8 cellular contexts compared by ENCODE assay signal in the genomic region with DNA sequence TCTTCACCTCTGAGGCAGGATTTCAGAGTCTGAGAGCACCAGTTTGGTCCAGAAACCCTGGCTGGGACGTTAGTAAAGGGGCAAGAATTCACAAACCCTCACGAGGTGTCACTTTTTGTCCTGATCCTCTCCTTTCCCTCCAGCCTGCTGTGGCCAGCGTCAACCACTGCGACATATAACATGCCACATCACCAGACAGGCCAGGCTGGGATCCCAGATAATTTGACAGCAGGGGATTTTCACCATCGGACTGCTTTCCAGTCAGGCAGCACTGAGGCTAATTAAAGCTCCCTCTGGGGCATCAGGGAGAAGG. TPM values are rescaled to one million over a fixed set of nuclear protein-coding genes. Genes with fewer than 3 reads are reported as not detected.
DNase-seq lines count a peak whose midpoint lies in the region; ATAC-seq, FAIRE-seq and TF ChIP-seq lines count a peak whose summit lies in the region.

No MANE protein-coding gene starts in this region.

- peak overlapping the region; percentile 41 for H4K5ac ChIP-seq in H1 (ENCODE audit: insufficient read length, low read depth, low read length)

- H3K27me3 ChIP-seq in BE2C (no peaks in the 10 kb centered on the region), H1 (replicated peaks in 1 of 4; ENCODE audit: control insufficient read depth in 3 of 4, extremely low read depth in 1 of 4, insufficient read depth in 3 of 4, low read length in 3 of 4) (peaks cover 0 to 4% (median 0%) of the 10 kb centered on the region in 4 experiments; a peak in 1 of 7 replicates)

- H2AK5ac ChIP-seq in H1 (ENCODE audit: low read depth, low read length): no peak overlapping the region

- H4K20me1 ChIP-seq in OCI-LY7 (ENCODE audit: insufficient read depth, low read length): no peaks in the 10 kb centered on the region
- no peaks in the 10 kb centered on the region for H4K20me1 ChIP-seq in H1 (replicated peaks in 1 of 2; ENCODE audit: control insufficient read depth in 1 of 2, insufficient read depth in 2 of 2, low read length in 2 of 2)

- peak overlapping the region; percentile 0 for H3K4ac ChIP-seq in H1 (replicated peaks; ENCODE audit: insufficient read length, low read depth, low read length)

- H2AFZ ChIP-seq in OCI-LY7 (ENCODE audit: low read length) (peak overlapping the region; percentile 90), H1 (ENCODE audit: low read length) (peak overlapping the region; percentile 89)

- H3K4me2 ChIP-seq in OCI-LY7 (ENCODE audit: low read length): peak overlapping the region; percentile 58
- peak overlapping the region; percentile 73 to 84 for H3K4me2 ChIP-seq in H1 (ENCODE audit: insufficient read depth in 1 of 2, low read depth in 2 of 2, low read length in 2 of 2)

- no peak for TF ChIP-seq EP300 in H1 (IDR thresholded peaks at IDR 0.05; ENCODE audit: borderline replicate concordance in 1 of 2, low read depth in 2 of 2, low read length in 2 of 2)

- peak overlapping the region; percentile 82 to 89 (median 84) for H3K4me3 Mint-ChIP-seq in naive thymus-derived CD8-positive, alpha-beta T cell

- H3K9me3 Mint-ChIP-seq in naive thymus-derived CD8-positive, alpha-beta T cell: no peaks in the 10 kb centered on the region

- H2BK5ac ChIP-seq in H1 (ENCODE audit: low read depth, low read length): 0 out of 2 replicates have a peak overlapping the region, but pooled peaks have one; percentile 11

- H3K27ac ChIP-seq in OCI-LY7 (ENCODE audit: low read depth, low read length, poor library complexity, severe bottlenecking) (no peak overlapping the region), H1 (ENCODE audit: low read depth, low read length) (peak overlapping the region; percentile 38; the same call in 1 of the 2 replicates)

- H3K79me1 ChIP-seq in H1 (ENCODE audit: low read depth, low read length): no peaks in the 10 kb centered on the region

- no peaks in the 10 kb centered on the region for H3K23me2 ChIP-seq in H1 (ENCODE audit: low read depth, low read length)

- POLR2A ChIA-PET in OCI-LY7 (lab: Charles Lee) (interaction anchor here (1.2 kb wide), 2 partner anchors 50 to 136 kb away, joined by 3 to 4 read pairs; no protein-coding TSS in a partner anchor), H1 (lab: Charles Lee; ENCODE audit: partially characterized antibody) (interaction anchor here (0.8 to 2.3 kb wide), 7 partner anchors 9 to 435 kb away, joined by 3 to 8 read pairs (median 4); partner anchors contain the start of gene RBFOX2)
- POLR2A ChIA-PET in naive thymus-derived CD8-positive, alpha-beta T cell (lab: Charles Lee): no interaction called here

- intact Hi-C loops in OCI-LY7 (cut with micrococcal nuclease; ENCODE audit: unreplicated experiment): no loop called here

- no peak for TF ChIP-seq POLR2A in H1 (IDR thresholded peaks at IDR 0.05; ENCODE audit: control extremely low read depth in 1 of 2, low read depth in 2 of 2, low read length in 2 of 2)

- BruUV-seq in OCI-LY7 (replicated peaks; lab: Mats Ljungman, UMichigan): no TSS peak

- no peak overlapping the region for H3K23ac ChIP-seq in H1 (ENCODE audit: insufficient read length)

- H4K8ac ChIP-seq in H1 (ENCODE audit: extremely low read depth, insufficient read depth, low read length): peak overlapping the region; percentile 60; the same call in 1 of the 2 replicates

- no peaks in the 10 kb centered on the region for H3K79me2 ChIP-seq in OCI-LY7 (ENCODE audit: insufficient read depth, low read depth, low read length)
- H3K79me2 ChIP-seq in H1 (ENCODE audit: control insufficient read depth in 1 of 2, insufficient read depth in 2 of 2, low read length in 2 of 2): no peaks in the 10 kb centered on the region

- no peaks in the 10 kb centered on the region for H3K36me3 ChIP-seq in BE2C
- H3K36me3 ChIP-seq in OCI-LY7 (ENCODE audit: insufficient read depth, low read length): no peaks in the 10 kb centered on the region
- no peaks in the 10 kb centered on the region for H3K36me3 ChIP-seq in H1 (ENCODE audit: control insufficient read depth in 2 of 4, insufficient read depth in 4 of 4, low read length in 3 of 4)

- H4K91ac ChIP-seq in H1 (replicated peaks; ENCODE audit: insufficient read length, low read length): peak overlapping the region; percentile 1

- no peak overlapping the region for H2BK120ac ChIP-seq in H1 (replicated peaks; ENCODE audit: low read depth, low read length)

- no peak overlapping the region for H2BK20ac ChIP-seq in H1 (ENCODE audit: low read length)

- H3K14ac ChIP-seq in H1 (ENCODE audit: insufficient read length): no peak overlapping the region

- no peak for DNase-seq in BE2C
- DNase-seq in OCI-LY7 (ENCODE audit: low spot score): no peak
- no peak for DNase-seq in H1 (ENCODE audit: low read depth in 1 of 2, low spot score in 2 of 2)
- DNase-seq in naive thymus-derived CD8-positive, alpha-beta T cell: no peak
- no peak for DNase-seq in EL
- DNase-seq in pons (ENCODE audit: low spot score): no peak
- no peak for DNase-seq in activated CD4-positive, alpha-beta T cell treated with anti-CD3 and anti-CD28 coated beads, Interleukin-2, amount 50 U/mL, for 4 hours

- H3K27me3 Mint-ChIP-seq in naive thymus-derived CD8-positive, alpha-beta T cell: peaks cover 0 to 2% (median 0%) of the 10 kb centered on the region in 5 donors

- H2BK12ac ChIP-seq in H1 (ENCODE audit: low read depth, low read length): 0 out of 2 replicates have a peak overlapping the region, but pooled peaks have one; percentile 32

- H3K9me3 ChIP-seq in BE2C (no peaks in the 10 kb centered on the region), OCI-LY7 (ENCODE audit: low read length) (no peaks in the 10 kb centered on the region), H1 (ENCODE audit: insufficient read depth in 2 of 2, low read depth in 1 of 2, low read length in 1 of 2) (no peaks in the 10 kb centered on the region)

- FAIRE-seq in H1 (lab: Jason Lieb, UNC): no peak

- H3K9ac ChIP-seq in H1 (replicated peaks in 1 of 4; ENCODE audit: extremely low read depth in 1 of 4, low read depth in 3 of 4, low read length in 3 of 4): peak overlapping the region; percentile 55 to 70 (median 64)

- WGBS in H1 (ENCODE audit: extremely low coverage in 1 of 2, insufficient coverage in 1 of 2, insufficient read length in 1 of 2, insufficient replicate concordance in 2 of 2, low coverage in 1 of 2, low lambda C conversion rate in 2 of 2, missing lambda C conversion rate in 1 of 2), 2 experiments: 26% methylated on average over 5 of the region's 5 CpGs; no CpG with 5 or more reads in 1 of the 2 experiments

- H3K27ac Mint-ChIP-seq in naive thymus-derived CD8-positive, alpha-beta T cell: peak overlapping the region in 5 of 10 donors; percentile 29 to 87 (median 73)

- H3K36me3 Mint-ChIP-seq in naive thymus-derived CD8-positive, alpha-beta T cell: no peaks in the 10 kb centered on the region

- CTCF ChIA-PET in OCI-LY7 (lab: Charles Lee; ENCODE audit: unreplicated experiment) (interaction anchor here (0.6 to 2.3 kb wide), 7 partner anchors 13 to 181 kb away, joined by 3 to 11 read pairs (median 3); no protein-coding TSS in a partner anchor), H1 (lab: Charles Lee; ENCODE audit: partially characterized antibody) (interaction anchor here (0.6 to 4.6 kb wide), 90 partner anchors 9 to 1918 kb away, joined by 3 to 55 read pairs (median 5); partner anchors contain the start of gene RBFOX2)

- peak overlapping the region; percentile 0 for H3K56ac ChIP-seq in H1 (replicated peaks; ENCODE audit: insufficient read length, low read depth, low read length)

- TF ChIP-seq CTCF in BE2C (IDR thresholded peaks at IDR 0.05; ENCODE audit: low read depth, low read length) (no peak), OCI-LY7 (conservative IDR thresholded peaks at IDR 0.05; ENCODE audit: low read length) (no peak), H1 (IDR thresholded peaks at IDR 0.05; ENCODE audit: control extremely low read depth in 1 of 3, insufficient read depth in 1 of 3, low read depth in 1 of 3, low read length in 3 of 3) (no peak)

- TF ChIP-seq RAD21 in H1 (IDR thresholded peaks at IDR 0.05 in 1 of 2, conservative IDR thresholded peaks at IDR 0.05 in 1 of 2; ENCODE audit: low read depth in 2 of 2, low read length in 2 of 2): no peak

- peaks cover 9% of the 10 kb centered on the region for H3K4me1 ChIP-seq in BE2C
- H3K4me1 ChIP-seq in OCI-LY7 (ENCODE audit: insufficient read depth, low read length, poor library complexity, severe bottlenecking): peaks cover 10% of the 10 kb centered on the region
- H3K4me1 ChIP-seq in H1 (replicated peaks in 1 of 4; ENCODE audit: control insufficient read depth in 3 of 4, insufficient read depth in 4 of 4, low read length in 3 of 4): peaks cover 0 to 5% (median 3%) of the 10 kb centered on the region in 4 experiments; a peak in 4 of 7 replicates

- H2BK15ac ChIP-seq in H1 (ENCODE audit: low read length): no peak overlapping the region

- H3K4me1 Mint-ChIP-seq in naive thymus-derived CD8-positive, alpha-beta T cell: peaks cover 6 to 12% (median 11%) of the 10 kb centered on the region in 4 donors

- ATAC-seq in naive thymus-derived CD8-positive, alpha-beta T cell: peak in 1 of 2 donors; percentile 16
- no peak for ATAC-seq in HG02763 (IDR thresholded peaks at IDR 0.05; ENCODE audit: unreplicated experiment)

- H3K4me3 ChIP-seq in BE2C (ENCODE audit: low read depth, low read length) (peak overlapping the region; percentile 57), OCI-LY7 (ENCODE audit: low read depth, low read length, poor library complexity, severe bottlenecking) (peak overlapping the region; percentile 65), H1 (ENCODE audit: extremely low read depth in 1 of 4, insufficient read depth in 2 of 4, low read depth in 3 of 4, low read length in 4 of 4) (peak overlapping the region; percentile 36 to 60 (median 40))

- no peaks in the 10 kb centered on the region for H3K9me2 ChIP-seq in OCI-LY7 (ENCODE audit: insufficient read depth, low read length)

- H3K18ac ChIP-seq in H1 (ENCODE audit: extremely low read depth, low read length): peak overlapping the region; percentile 11; the same call in 1 of the 2 replicates

TF ChIP-seq in H1, 55 proteins besides CTCF, POLR2A, EP300 and RAD21 (continues in another document):
- TF ChIP-seq PHF8 (conservative IDR thresholded peaks at IDR 0.05; ENCODE audit: low read depth, low read length): peak; percentile 57; the same call in 1 of the 2 replicates

RNA-seq across cellular contexts. Expression of gene RBFOX2, which starts 36.8 kb away (rescaled TPM):
- 178 TPM for polyA plus RNA-seq in BE2C (2012; ENCODE audit: insufficient read depth, insufficient read length, low read depth)
- total RNA-seq in OCI-LY7 (2014; rRNA removed; shearing (Covaris generic)): 74.3 and 78.7 TPM in 2 replicates
- 54.3 and 55.4 TPM in 2 replicates for total RNA-seq in OCI-LY7 (2022)
- total RNA-seq in H1 (2021; fragmentation: NEBNext Ultra II Directional; extraction: Animal tissue kit (Norgen Biotek cat#: 25700)): 108 and 121 TPM in 2 replicates
- 122 and 138 TPM in 2 replicates for polyA plus RNA-seq in H1 (2011; rRNA removed)
- polyA plus RNA-seq in H1 (2011; cell fraction: cytosol; rRNA removed): 125 TPM
- polyA plus RNA-seq in H1 (2011; cell fraction: nucleus; rRNA removed): 169 TPM
- polyA plus RNA-seq in H1 (2012, experiment 1 of 2): 66.5 to 88.5 TPM (median 83.3 TPM) in 4 replicates
- polyA plus RNA-seq in H1 (2012, experiment 2 of 2): 21.5 TPM
- 74.2 TPM for polyA plus RNA-seq in H1 (2013, experiment 1 of 2)
- 74.1 TPM for polyA plus RNA-seq in H1 (2013, experiment 2 of 2)
- polyA minus RNA-seq in H1 (2011; rRNA and poly(A)+ RNA removed): 181 and 254 TPM in 2 replicates
- 83.7 TPM for polyA minus RNA-seq in H1 (2011; cell fraction: cytosol; rRNA and poly(A)+ RNA removed)
- polyA minus RNA-seq in H1 (2011; cell fraction: nucleus; rRNA and poly(A)+ RNA removed): 129 TPM
- total RNA-seq in naive thymus-derived CD8-positive, alpha-beta T cell: 1 to 10 TPM in 1 of 2 experiments, under 1 TPM in 1; 0.99 to 1.7 TPM
- under 1 TPM in 2 of 3 donors, not detected in 1; 0.15 to 0.70 TPM for polyA plus RNA-seq in naive thymus-derived CD8-positive, alpha-beta T cell

Comparison
In these comparisons a context has a peak if more than half of its experiments do, and no peak if none do; other contexts are left out.
1. RNA of gene RBFOX2, which starts 36.8 kb away (total RNA-seq): 108 to 121 TPM in H1 and 54.3 to 78.7 TPM in OCI-LY7; 0.99 to 1.7 TPM in naive thymus-derived CD8-positive, alpha-beta T cell; every median in the first group is over 10 times any median in the second.
2. Peak in every context shown above with its lines, with median percentiles within 50 percentile points of each other: H3K4me3 ChIP-seq.